In genomic region chr13:84940801-84941200, GRCh38 we compare ENCODE assay signal across 23 cellular contexts.
DNase-seq lines count a peak whose midpoint lies in the region; FAIRE-seq and TF ChIP-seq lines count a peak whose summit lies in the region.
"Had no signal": no experiment of that assay in that cellular context is flagged by ENCODE, and none has a peak within 500 bp of the region (broad histone marks: within the 10 kb centered on the region; RNA-seq: fewer than 3 reads in every experiment).

No MANE protein-coding gene starts in this region.

- no peak for TF ChIP-seq RAD21 in neural cell (conservative IDR thresholded peaks at IDR 0.05)

- TF ChIP-seq EP300 in neural cell (conservative IDR thresholded peaks at IDR 0.05; ENCODE audit: poor library complexity, severe bottlenecking), result peak; percentile 52

- intact Hi-C loops in OCI-LY7 (cut with micrococcal nuclease; ENCODE audit: unreplicated experiment), result no loop called here

- POLR2A ChIA-PET in OCI-LY7 (lab: Charles Lee), result interaction anchor here (0.5 to 1.0 kb wide), 2 partner anchors 9 to 33 kb away, joined by 3 read pairs; no protein-coding TSS in a partner anchor

- H4K20me1 ChIP-seq in OCI-LY7 (ENCODE audit: insufficient read depth, low read length) (no peaks in the 10 kb centered on the region), neural cell (ENCODE audit: insufficient read depth) (no peaks in the 10 kb centered on the region)
- H4K20me1 ChIP-seq: BLaER1 treated with 17β-estradiol and CSF1 and Interleukin-3, amounts not matched to agents 10 nM and 100 nM had no signal

- H3K79me2 ChIP-seq in OCI-LY7 (ENCODE audit: insufficient read depth, low read depth, low read length) (no peaks in the 10 kb centered on the region), neural cell (replicated peaks; ENCODE audit: insufficient read depth, low read length) (no peaks in the 10 kb centered on the region)

- H3K9me3 ChIP-seq in OCI-LY7 (ENCODE audit: low read length), result peaks cover 17% of the 10 kb centered on the region
- H3K9me3 ChIP-seq in neural cell (ENCODE audit: low read length), result no peaks in the 10 kb centered on the region
- H3K9me3 ChIP-seq: A549 had no signal

- no peak overlapping the region for H3K9ac ChIP-seq in neural cell (ENCODE audit: low read length)
- H3K9ac ChIP-seq: BLaER1 treated with 17β-estradiol and CSF1 and Interleukin-3, amounts not matched to agents 10 nM and 100 nM had no signal

- no peaks in the 10 kb centered on the region for H3K27me3 ChIP-seq in neural cell (ENCODE audit: insufficient read depth, low read depth, low read length)
- H3K27me3 ChIP-seq: BLaER1 treated with 17β-estradiol and CSF1 and Interleukin-3, amounts not matched to agents 10 nM and 100 nM had no signal

- FAIRE-seq in frontal cortex (lab: Jason Lieb, UNC), result peak; percentile 6
- FAIRE-seq: A549, GM12891, GM19239 had no signal

- H3K36me3 ChIP-seq in OCI-LY7 (ENCODE audit: insufficient read depth, low read length), result no peaks in the 10 kb centered on the region
- H3K36me3 ChIP-seq in neural cell (ENCODE audit: insufficient read depth, low read length), result no peaks in the 10 kb centered on the region
- H3K36me3 ChIP-seq: BLaER1 treated with 17β-estradiol and CSF1 and Interleukin-3, amounts not matched to agents 10 nM and 100 nM had no signal

- H3K4me2 ChIP-seq in OCI-LY7 (ENCODE audit: low read length) (no peak overlapping the region), neural cell (ENCODE audit: low read length) (no peak overlapping the region)
- H3K4me2 ChIP-seq: A549; BLaER1 treated with 17β-estradiol and CSF1 and Interleukin-3, amounts not matched to agents 10 nM and 100 nM had no signal

- no peaks in the 10 kb centered on the region for H3F3A ChIP-seq in neural cell (ENCODE audit: insufficient read depth, low read length, poor library complexity, severe bottlenecking)

- CTCF ChIA-PET in OCI-LY7 (lab: Charles Lee; ENCODE audit: unreplicated experiment), result no interaction called here

- no peak overlapping the region for H3K27ac ChIP-seq in OCI-LY7 (ENCODE audit: low read depth, low read length, poor library complexity, severe bottlenecking)
- peak overlapping the region; percentile 7 for H3K27ac ChIP-seq in neural cell (ENCODE audit: low read length)
- H3K27ac ChIP-seq: 22Rv1; A549; BLaER1 treated with 17β-estradiol and CSF1 and Interleukin-3, amounts not matched to agents 10 nM and 100 nM; C4-2B had no signal

- H2AFZ ChIP-seq in OCI-LY7 (ENCODE audit: low read length) (peak overlapping the region; percentile 26; the same call in 1 of the 2 replicates), neural cell (ENCODE audit: low read depth, low read length) (no peak overlapping the region)

- BruUV-seq in OCI-LY7 (replicated peaks; lab: Mats Ljungman, UMichigan), result no TSS peak

- H3K9me2 ChIP-seq in OCI-LY7 (ENCODE audit: insufficient read depth, low read length) (no peaks in the 10 kb centered on the region), neural cell (ENCODE audit: insufficient read depth, low read length) (no peaks in the 10 kb centered on the region)

- TF ChIP-seq CTCF in OCI-LY7 (conservative IDR thresholded peaks at IDR 0.05; ENCODE audit: low read length), result no peak
- no peak for TF ChIP-seq CTCF in neural cell (IDR thresholded peaks at IDR 0.05; ENCODE audit: poor library complexity, severe bottlenecking)

- H3K4me3 ChIP-seq in OCI-LY7 (ENCODE audit: low read depth, low read length, poor library complexity, severe bottlenecking) (no peak overlapping the region), neural cell (ENCODE audit: low read length) (no peak overlapping the region)
- H3K4me3 ChIP-seq: A549; BLaER1 treated with 17β-estradiol and CSF1 and Interleukin-3, amounts not matched to agents 10 nM and 100 nM had no signal

- DNase-seq in OCI-LY7 (ENCODE audit: low spot score) (no peak), frontal cortex (ENCODE audit: low spot score in 2 of 2) (no peak), COLO668 (lab: John Stamatoyannopoulos, UW; ENCODE audit: unreplicated experiment) (no peak), NCI-H1417 (lab: John Stamatoyannopoulos, UW) (no peak)
- no peak for DNase-seq in stimulated activated CD4-positive, alpha-beta T cell treated with anti-CD3 and anti-CD28 coated beads, Interleukin-12 subunit alpha, Interleukin-12 subunit beta, amount 100 ng/mL, for 4 hours
- DNase-seq: AML-193; CD4-positive, alpha-beta T cell; CD8-positive, alpha-beta T cell; COR-L47; DMS 273 treated with DMSO at 0.1 percent for 48 hours; DMS153; DMS53; DMS79; DND-41; EL; GDM1 had no signal

- peaks cover 11% of the 10 kb centered on the region for H3K4me1 ChIP-seq in OCI-LY7 (ENCODE audit: insufficient read depth, low read length, poor library complexity, severe bottlenecking)
- H3K4me1 ChIP-seq: BLaER1 treated with 17β-estradiol and CSF1 and Interleukin-3, amounts not matched to agents 10 nM and 100 nM had no signal

TF ChIP-seq in neural cell, 6 proteins besides CTCF, POLR2A, EP300 and RAD21:
- no peak for TF ChIP-seq SMC3 (conservative IDR thresholded peaks at IDR 0.05; ENCODE audit: poor library complexity)
- peak; percentile 44 for TF ChIP-seq POLR2AphosphoS5 (IDR thresholded peaks at IDR 0.05)
